In the genomic region with DNA sequence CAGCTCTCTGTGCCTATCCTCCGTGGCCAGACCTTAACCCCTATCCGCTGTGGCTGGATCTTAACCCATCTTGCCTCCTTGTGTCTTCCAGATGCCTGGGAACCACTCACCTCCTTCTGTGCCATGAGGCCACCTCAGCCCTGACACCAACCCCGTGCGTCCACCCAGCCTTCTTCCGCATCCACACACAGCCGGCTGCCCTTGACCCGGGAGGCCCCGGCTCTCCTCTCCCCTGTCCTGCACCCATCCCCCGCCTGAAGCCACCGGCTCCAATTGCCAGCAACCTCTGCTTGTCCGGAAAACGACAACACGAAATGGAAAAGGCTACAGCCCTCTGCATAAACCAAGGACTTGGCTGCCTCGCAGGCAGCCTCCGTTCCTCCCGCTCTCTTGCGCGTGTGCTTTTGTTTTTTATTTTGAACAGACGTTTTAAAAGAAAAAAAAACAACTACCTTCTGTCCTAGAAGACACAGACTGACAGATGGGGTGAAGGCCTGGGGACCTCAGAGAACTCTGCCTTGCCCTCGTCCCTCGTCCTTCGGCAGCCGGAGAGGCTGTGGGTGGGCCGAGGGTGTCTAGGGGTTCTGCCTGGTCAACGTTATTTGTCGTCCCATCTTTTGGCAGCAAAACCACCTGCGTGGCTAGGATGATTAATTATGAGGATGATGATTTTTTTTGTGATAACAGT, we compare ENCODE assay signal across 30 cellular contexts. TPM values are rescaled to one million over a fixed set of nuclear protein-coding genes. Genes with fewer than 3 reads are reported as not detected.
DNase-seq lines count a peak whose midpoint lies in the region; ATAC-seq and TF ChIP-seq lines count a peak whose summit lies in the region.
"Had no signal": no experiment of that assay in that cellular context is flagged by ENCODE, and none has a peak within 500 bp of the region (broad histone marks: within the 10 kb centered on the region; RNA-seq: fewer than 3 reads in every experiment).

No MANE protein-coding gene starts in this region.

- no peaks in the 10 kb centered on the region for H3K36me3 ChIP-seq in lower lobe of right lung
- H3K36me3 ChIP-seq in aorta (ENCODE audit: control insufficient read depth in 1 of 2, insufficient read depth in 2 of 2, low read length in 1 of 2): peaks cover 0 to 4% of the 10 kb centered on the region in 2 donors
- H3K36me3 ChIP-seq: upper lobe of left lung had no signal

- H3K27me3 ChIP-seq in lower lobe of right lung (ENCODE audit: low read depth): no peaks in the 10 kb centered on the region
- H3K27me3 ChIP-seq in aorta (ENCODE audit: control insufficient read depth in 1 of 2, insufficient read depth in 2 of 2, low read length in 1 of 2): no peaks in the 10 kb centered on the region
- H3K27me3 ChIP-seq: cardiac muscle cell, heart right ventricle, upper lobe of left lung had no signal

- no peak overlapping the region for H3K4me3 ChIP-seq in lower lobe of right lung
- H3K4me3 ChIP-seq in aorta (ENCODE audit: low read length in 2 of 2): no peak overlapping the region
- H3K4me3 ChIP-seq: cardiac muscle cell, GM23248, heart right ventricle, upper lobe of left lung had no signal

- H3K27ac ChIP-seq in lower lobe of right lung: no peak overlapping the region
- H3K27ac ChIP-seq in aorta (ENCODE audit: low read depth in 1 of 2, low read length in 2 of 2): no peak overlapping the region
- H3K27ac ChIP-seq: 22Rv1, C4-2B, cardiac muscle cell, GM23248, heart right ventricle, HL-60, KMS-11, upper lobe of left lung had no signal

- 75% methylated on average over 27 of the region's 27 CpGs for WGBS in aorta, 2 donors

- no peak for TF ChIP-seq CTCF in lower lobe of right lung (IDR thresholded peaks at IDR 0.05)

- intact Hi-C loops in lower lobe of right lung (cut with DNase I): loop anchor here (10.0 kb wide), 1 partner anchor 128 kb away; no protein-coding TSS in a partner anchor
- intact Hi-C loops in aorta (cut with DNase I): no loop called here

- ATAC-seq in lower lobe of right lung (no peak), aorta (ENCODE audit: low FRiP score) (no peak), HG03039 (IDR thresholded peaks at IDR 0.05; ENCODE audit: unreplicated experiment) (no peak)
- ATAC-seq: activated CD8-positive, alpha-beta T cell treated with anti-CD3 and anti-CD28 coated beads for 36 hours; heart right ventricle; naive thymus-derived CD8-positive, alpha-beta T cell; stimulated activated naive B cell treated with anti-CD40 and anti-IgM and Interleukin-4, amounts not matched to agents 10 μg/mL and 1 μg/mL and 100 μg/mL, for 72 hours; T-helper 17 cell had no signal

- H3K4me1 ChIP-seq in lower lobe of right lung: peaks cover 20% of the 10 kb centered on the region
- H3K4me1 ChIP-seq in aorta (ENCODE audit: control insufficient read depth in 1 of 2, insufficient read depth in 2 of 2, low read length in 2 of 2): no peaks in the 10 kb centered on the region

- DNase-seq in DMS 273 (lab: John Stamatoyannopoulos, UW; ENCODE audit: unreplicated experiment): peak; percentile 50
- no peak for DNase-seq in DMS 273 treated with DMSO at 0.1 percent for 48 hours (lab: John Stamatoyannopoulos, UW)
- peak; percentile 52 for DNase-seq in cerebellar cortex (ENCODE audit: low spot score)
- DNase-seq in lower lobe of right lung: peak; percentile 40
- DNase-seq in aorta: peak; percentile 44 to 74
- DNase-seq in COR-L47 (lab: John Stamatoyannopoulos, UW): no peak
- no peak for DNase-seq in activated CD4-positive, alpha-beta T cell treated with anti-CD3 and anti-CD28 coated beads, Interleukin-2, amount 50 U/mL, for 1 hour
- DNase-seq: activated CD4-positive, alpha-beta T cell treated with anti-CD3 and anti-CD28 coated beads for 1 hour; activated CD8-positive, alpha-beta T cell treated with anti-CD3 and anti-CD28 coated beads for 36 hours; activated naive CD4-positive, alpha-beta T cell treated with anti-CD3 and anti-CD28 coated beads, Interleukin-2, amount 50 U/mL, for 16 hours; amygdala; DND-41; foreskin melanocyte; GM23248; heart right ventricle; naive thymus-derived CD8-positive, alpha-beta T cell; NCI-H1930; NCI-H524 treated with DMSO at 0.1 percent for 48 hours; nucleus accumbens; SK-N-SH; stimulated activated naive B cell treated with anti-CD40 and anti-IgM and Interleukin-4, amounts not matched to agents 10 μg/mL and 1 μg/mL and 100 μg/mL, for 72 hours; T-helper 17 cell; upper lobe of left lung had no signal

- H3K9me3 ChIP-seq in lower lobe of right lung (peaks cover under 1% of the 10 kb centered on the region), aorta (ENCODE audit: control insufficient read depth, low read length) (no peaks in the 10 kb centered on the region)
- H3K9me3 ChIP-seq: SK-N-SH had no signal

RNA-seq across cellular contexts. Expression of gene HMCN2, which starts 32.5 kb away (rescaled TPM):
- total RNA-seq in lower lobe of right lung: 4.7 TPM
- total RNA-seq in aorta: 10 to 100 TPM in 1 of 2 donors, 1 to 10 TPM in 1; 7.8 to 14.8 TPM
- 1 to 10 TPM in 1 of 2 donors, under 1 TPM in 1; 0.25 to 1.4 TPM for polyA plus RNA-seq in aorta
- total RNA-seq: activated CD8-positive, alpha-beta T cell treated with anti-CD3 and anti-CD28 coated beads for 36 hours; GM23248; kidney epithelial cell; naive thymus-derived CD8-positive, alpha-beta T cell had no signal
- polyA plus RNA-seq: GM23248; naive thymus-derived CD8-positive, alpha-beta T cell had no signal

Comparison
In these comparisons a context has a peak if more than half of its experiments do, and no peak if none do; other contexts are left out.
1. DNase-seq: peak in DMS 273 (single experiment), cerebellar cortex (single experiment), lower lobe of right lung (single experiment) and aorta (2 of 2); none in DMS 273 treated with DMSO at 0.1 percent for 48 hours (single experiment), COR-L47 (single experiment) and activated CD4-positive, alpha-beta T cell treated with anti-CD3 and anti-CD28 coated beads, Interleukin-2, amount 50 U/mL, for 1 hour (single experiment).